ENCODE assay signal across 1 cellular context in the genomic region with DNA sequence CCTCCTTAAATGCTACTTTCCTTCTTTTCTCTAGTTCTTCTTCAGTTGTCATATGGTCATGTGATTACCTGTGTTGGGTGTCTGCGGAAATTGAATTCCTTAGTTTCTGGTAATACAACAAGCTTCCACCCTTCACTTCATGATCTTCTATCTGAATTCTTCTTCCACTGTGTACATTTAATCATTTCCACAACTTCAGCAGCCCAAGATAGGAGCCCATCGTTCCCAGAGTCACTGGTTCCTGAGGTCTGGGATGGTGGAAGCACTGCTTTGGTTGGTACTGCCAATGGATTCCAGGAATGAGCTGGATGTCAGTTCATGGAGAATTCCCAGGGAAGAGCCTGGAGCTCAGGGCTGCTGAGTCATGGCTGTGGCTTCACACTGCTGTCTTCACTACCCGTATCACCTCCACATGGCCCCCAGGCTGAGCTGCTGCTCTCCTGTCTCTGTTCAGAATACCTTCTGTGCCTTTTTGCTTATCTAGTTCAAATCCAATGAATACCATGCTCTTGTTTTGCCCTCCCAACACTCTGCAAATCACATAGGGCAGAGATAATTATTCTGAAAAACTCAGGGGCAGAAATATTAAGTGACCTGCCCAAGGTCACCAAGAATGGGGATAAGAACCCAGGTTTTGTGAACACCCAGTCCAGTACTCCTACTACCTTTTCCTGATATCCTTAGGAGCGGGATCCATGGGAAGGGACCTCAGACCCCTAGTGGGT.
TF ChIP-seq lines count a peak whose summit lies in the region.

No MANE protein-coding gene starts in this region.

TF ChIP-seq in HepG2, 621 proteins besides CTCF, POLR2A, EP300 and RAD21 (continued from another document and continues in another):
- TF ChIP-seq DR1 (CRISPR knock-in tag; IDR thresholded peaks at IDR 0.05) (no peak), ZEB1 (IDR thresholded peaks at IDR 0.05; ENCODE audit: insufficient replicate concordance, low read depth) (no peak), ZNF124 (CRISPR knock-in tag; IDR thresholded peaks at IDR 0.05) (no peak), SOX13 (IDR thresholded peaks at IDR 0.05) (no peak), SOX13 (CRISPR knock-in tag; conservative IDR thresholded peaks at IDR 0.05 in 1 of 2, IDR thresholded peaks at IDR 0.05 in 1 of 2) (no peak), ZNF362 (CRISPR knock-in tag; IDR thresholded peaks at IDR 0.05; ENCODE audit: borderline replicate concordance) (no peak), SNAPC4 (CRISPR knock-in tag; IDR thresholded peaks at IDR 0.05) (0 out of 2 replicates have a peak, but pooled peaks have one; percentile 47), ZNF672 (CRISPR knock-in tag; IDR thresholded peaks at IDR 0.05) (no peak), ZBTB25 (CRISPR knock-in tag; IDR thresholded peaks at IDR 0.05) (no peak), EEA1 (CRISPR knock-in tag; IDR thresholded peaks at IDR 0.05; ENCODE audit: borderline replicate concordance) (no peak), ZC3H4 (CRISPR knock-in tag; IDR thresholded peaks at IDR 0.05; ENCODE audit: borderline replicate concordance) (peak; percentile 82), FOXC1 (CRISPR knock-in tag; IDR thresholded peaks at IDR 0.05; ENCODE audit: borderline replicate concordance) (no peak), MAFF (IDR thresholded peaks at IDR 0.05; ENCODE audit: low read depth, low read length) (peak; percentile 79), ZFX (CRISPR knock-in tag; IDR thresholded peaks at IDR 0.05; ENCODE audit: low read depth) (no peak), ZNF724P (CRISPR knock-in tag; IDR thresholded peaks at IDR 0.05; ENCODE audit: borderline replicate concordance) (no peak), ZNF841 (CRISPR knock-in tag; IDR thresholded peaks at IDR 0.05; ENCODE audit: borderline replicate concordance) (no peak), ZBTB7B (CRISPR knock-in tag; IDR thresholded peaks at IDR 0.05) (peak; percentile 79; the same call in 1 of the 2 replicates), TBL1XR1 (IDR thresholded peaks at IDR 0.05; ENCODE audit: borderline replicate concordance, low read length, partially characterized antibody) (peak; percentile 13), DNMT1 (CRISPR knock-in tag; IDR thresholded peaks at IDR 0.05) (no peak), NFE2 (CRISPR knock-in tag; IDR thresholded peaks at IDR 0.05) (peak; percentile 84; the same call in 1 of the 2 replicates), NFIC (IDR thresholded peaks at IDR 0.05; ENCODE audit: low read length) (no peak)
- TF ChIP-seq, protein P1, sequence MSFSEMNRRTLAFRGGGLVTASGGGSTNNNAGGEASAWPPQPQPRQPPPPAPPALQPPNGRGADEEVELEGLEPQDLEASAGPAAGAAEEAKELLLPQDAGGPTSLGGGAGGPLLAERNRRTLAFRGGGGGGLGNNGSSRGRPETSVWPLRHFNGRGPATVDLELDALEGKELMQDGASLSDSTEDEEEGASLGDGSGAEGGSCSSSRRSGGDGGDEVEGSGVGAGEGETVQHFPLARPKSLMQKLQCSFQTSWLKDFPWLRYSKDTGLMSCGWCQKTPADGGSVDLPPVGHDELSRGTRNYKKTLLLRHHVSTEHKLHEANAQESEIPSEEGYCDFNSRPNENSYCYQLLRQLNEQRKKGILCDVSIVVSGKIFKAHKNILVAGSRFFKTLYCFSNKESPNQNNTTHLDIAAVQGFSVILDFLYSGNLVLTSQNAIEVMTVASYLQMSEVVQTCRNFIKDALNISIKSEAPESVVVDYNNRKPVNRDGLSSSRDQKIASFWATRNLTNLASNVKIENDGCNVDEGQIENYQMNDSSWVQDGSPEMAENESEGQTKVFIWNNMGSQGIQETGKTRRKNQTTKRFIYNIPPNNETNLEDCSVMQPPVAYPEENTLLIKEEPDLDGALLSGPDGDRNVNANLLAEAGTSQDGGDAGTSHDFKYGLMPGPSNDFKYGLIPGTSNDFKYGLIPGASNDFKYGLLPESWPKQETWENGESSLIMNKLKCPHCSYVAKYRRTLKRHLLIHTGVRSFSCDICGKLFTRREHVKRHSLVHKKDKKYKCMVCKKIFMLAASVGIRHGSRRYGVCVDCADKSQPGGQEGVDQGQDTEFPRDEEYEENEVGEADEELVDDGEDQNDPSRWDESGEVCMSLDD (CRISPR knock-in tag; IDR thresholded peaks at IDR 0.05; ENCODE audit: borderline replicate concordance): no peak
- TF ChIP-seq, protein P2, sequence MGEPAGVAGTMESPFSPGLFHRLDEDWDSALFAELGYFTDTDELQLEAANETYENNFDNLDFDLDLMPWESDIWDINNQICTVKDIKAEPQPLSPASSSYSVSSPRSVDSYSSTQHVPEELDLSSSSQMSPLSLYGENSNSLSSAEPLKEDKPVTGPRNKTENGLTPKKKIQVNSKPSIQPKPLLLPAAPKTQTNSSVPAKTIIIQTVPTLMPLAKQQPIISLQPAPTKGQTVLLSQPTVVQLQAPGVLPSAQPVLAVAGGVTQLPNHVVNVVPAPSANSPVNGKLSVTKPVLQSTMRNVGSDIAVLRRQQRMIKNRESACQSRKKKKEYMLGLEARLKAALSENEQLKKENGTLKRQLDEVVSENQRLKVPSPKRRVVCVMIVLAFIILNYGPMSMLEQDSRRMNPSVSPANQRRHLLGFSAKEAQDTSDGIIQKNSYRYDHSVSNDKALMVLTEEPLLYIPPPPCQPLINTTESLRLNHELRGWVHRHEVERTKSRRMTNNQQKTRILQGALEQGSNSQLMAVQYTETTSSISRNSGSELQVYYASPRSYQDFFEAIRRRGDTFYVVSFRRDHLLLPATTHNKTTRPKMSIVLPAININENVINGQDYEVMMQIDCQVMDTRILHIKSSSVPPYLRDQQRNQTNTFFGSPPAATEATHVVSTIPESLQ (CRISPR knock-in tag; conservative IDR thresholded peaks at IDR 0.05): no peak
- TF ChIP-seq, protein P3, sequence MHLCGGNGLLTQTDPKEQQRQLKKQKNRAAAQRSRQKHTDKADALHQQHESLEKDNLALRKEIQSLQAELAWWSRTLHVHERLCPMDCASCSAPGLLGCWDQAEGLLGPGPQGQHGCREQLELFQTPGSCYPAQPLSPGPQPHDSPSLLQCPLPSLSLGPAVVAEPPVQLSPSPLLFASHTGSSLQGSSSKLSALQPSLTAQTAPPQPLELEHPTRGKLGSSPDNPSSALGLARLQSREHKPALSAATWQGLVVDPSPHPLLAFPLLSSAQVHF (CRISPR knock-in tag; IDR thresholded peaks at IDR 0.05): no peak
- TF ChIP-seq, protein P4, sequence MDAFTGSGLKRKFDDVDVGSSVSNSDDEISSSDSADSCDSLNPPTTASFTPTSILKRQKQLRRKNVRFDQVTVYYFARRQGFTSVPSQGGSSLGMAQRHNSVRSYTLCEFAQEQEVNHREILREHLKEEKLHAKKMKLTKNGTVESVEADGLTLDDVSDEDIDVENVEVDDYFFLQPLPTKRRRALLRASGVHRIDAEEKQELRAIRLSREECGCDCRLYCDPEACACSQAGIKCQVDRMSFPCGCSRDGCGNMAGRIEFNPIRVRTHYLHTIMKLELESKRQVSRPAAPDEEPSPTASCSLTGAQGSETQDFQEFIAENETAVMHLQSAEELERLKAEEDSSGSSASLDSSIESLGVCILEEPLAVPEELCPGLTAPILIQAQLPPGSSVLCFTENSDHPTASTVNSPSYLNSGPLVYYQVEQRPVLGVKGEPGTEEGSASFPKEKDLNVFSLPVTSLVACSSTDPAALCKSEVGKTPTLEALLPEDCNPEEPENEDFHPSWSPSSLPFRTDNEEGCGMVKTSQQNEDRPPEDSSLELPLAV (CRISPR knock-in tag; conservative IDR thresholded peaks at IDR 0.05; ENCODE audit: low read depth): no peak
- TF ChIP-seq, protein P5, sequence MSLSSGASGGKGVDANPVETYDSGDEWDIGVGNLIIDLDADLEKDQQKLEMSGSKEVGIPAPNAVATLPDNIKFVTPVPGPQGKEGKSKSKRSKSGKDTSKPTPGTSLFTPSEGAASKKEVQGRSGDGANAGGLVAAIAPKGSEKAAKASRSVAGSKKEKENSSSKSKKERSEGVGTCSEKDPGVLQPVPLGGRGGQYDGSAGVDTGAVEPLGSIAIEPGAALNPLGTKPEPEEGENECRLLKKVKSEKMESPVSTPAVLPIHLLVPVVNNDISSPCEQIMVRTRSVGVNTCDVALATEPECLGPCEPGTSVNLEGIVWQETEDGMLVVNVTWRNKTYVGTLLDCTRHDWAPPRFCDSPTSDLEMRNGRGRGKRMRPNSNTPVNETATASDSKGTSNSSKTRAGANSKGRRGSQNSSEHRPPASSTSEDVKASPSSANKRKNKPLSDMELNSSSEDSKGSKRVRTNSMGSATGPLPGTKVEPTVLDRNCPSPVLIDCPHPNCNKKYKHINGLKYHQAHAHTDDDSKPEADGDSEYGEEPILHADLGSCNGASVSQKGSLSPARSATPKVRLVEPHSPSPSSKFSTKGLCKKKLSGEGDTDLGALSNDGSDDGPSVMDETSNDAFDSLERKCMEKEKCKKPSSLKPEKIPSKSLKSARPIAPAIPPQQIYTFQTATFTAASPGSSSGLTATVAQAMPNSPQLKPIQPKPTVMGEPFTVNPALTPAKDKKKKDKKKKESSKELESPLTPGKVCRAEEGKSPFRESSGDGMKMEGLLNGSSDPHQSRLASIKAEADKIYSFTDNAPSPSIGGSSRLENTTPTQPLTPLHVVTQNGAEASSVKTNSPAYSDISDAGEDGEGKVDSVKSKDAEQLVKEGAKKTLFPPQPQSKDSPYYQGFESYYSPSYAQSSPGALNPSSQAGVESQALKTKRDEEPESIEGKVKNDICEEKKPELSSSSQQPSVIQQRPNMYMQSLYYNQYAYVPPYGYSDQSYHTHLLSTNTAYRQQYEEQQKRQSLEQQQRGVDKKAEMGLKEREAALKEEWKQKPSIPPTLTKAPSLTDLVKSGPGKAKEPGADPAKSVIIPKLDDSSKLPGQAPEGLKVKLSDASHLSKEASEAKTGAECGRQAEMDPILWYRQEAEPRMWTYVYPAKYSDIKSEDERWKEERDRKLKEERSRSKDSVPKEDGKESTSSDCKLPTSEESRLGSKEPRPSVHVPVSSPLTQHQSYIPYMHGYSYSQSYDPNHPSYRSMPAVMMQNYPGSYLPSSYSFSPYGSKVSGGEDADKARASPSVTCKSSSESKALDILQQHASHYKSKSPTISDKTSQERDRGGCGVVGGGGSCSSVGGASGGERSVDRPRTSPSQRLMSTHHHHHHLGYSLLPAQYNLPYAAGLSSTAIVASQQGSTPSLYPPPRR (CRISPR knock-in tag; IDR thresholded peaks at IDR 0.05; ENCODE audit: borderline replicate concordance): no peak
- TF ChIP-seq, protein P6, sequence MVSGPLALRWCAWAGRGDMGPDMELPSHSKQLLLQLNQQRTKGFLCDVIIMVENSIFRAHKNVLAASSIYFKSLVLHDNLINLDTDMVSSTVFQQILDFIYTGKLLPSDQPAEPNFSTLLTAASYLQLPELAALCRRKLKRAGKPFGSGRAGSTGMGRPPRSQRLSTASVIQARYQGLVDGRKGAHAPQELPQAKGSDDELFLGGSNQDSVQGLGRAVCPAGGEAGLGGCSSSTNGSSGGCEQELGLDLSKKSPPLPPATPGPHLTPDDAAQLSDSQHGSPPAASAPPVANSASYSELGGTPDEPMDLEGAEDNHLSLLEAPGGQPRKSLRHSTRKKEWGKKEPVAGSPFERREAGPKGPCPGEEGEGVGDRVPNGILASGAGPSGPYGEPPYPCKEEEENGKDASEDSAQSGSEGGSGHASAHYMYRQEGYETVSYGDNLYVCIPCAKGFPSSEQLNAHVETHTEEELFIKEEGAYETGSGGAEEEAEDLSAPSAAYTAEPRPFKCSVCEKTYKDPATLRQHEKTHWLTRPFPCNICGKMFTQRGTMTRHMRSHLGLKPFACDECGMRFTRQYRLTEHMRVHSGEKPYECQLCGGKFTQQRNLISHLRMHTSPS (CRISPR knock-in tag; IDR thresholded peaks at IDR 0.05; ENCODE audit: low read depth): 0 out of 2 replicates have a peak, but pooled peaks have one; percentile 37
